Comparison of ENCODE assay signal across 3 cellular contexts in the genomic region with DNA sequence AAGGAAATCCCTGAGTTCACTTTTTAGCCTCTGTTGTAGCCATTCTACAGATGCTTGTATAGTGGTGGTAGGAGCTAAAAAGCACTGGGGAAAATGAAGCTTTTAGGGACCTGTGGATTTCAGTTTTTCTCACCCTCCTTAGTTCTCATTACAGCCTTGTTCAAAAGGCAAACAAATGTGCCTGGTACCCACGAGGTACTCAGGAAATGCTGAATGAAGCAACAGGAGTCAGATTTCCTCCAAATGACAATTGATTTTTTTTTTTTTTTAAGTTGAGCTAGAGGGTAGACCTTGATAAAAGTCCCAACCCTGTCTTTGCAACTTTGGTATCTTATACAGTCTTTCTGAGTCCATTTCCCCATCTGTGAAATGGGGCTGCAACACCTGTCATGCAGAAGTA.
A peak's percentile ranks its signal among the peaks of the same experiment; 100 is the strongest.
TF ChIP-seq lines count a peak whose summit lies in the region.

No MANE protein-coding gene starts in this region.

TF ChIP-seq in liver, 16 proteins besides CTCF, POLR2A, EP300 and RAD21:
- TF ChIP-seq NR2F2 (IDR thresholded peaks at IDR 0.05) (no peak), HNF4A (conservative IDR thresholded peaks at IDR 0.05) (peak; percentile 39 to 48), SP1 (IDR thresholded peaks at IDR 0.05) (peak; percentile 23), TAF1 (conservative IDR thresholded peaks at IDR 0.05) (no peak), RXRA (IDR thresholded peaks at IDR 0.05) (peak in 1 of 2 donors; percentile 55), YY1 (IDR thresholded peaks at IDR 0.05) (no peak), EGR1 (IDR thresholded peaks at IDR 0.05; ENCODE audit: low read depth in 2 of 2) (peak in 1 of 2 donors; percentile 24)
- TF ChIP-seq, protein P1, sequence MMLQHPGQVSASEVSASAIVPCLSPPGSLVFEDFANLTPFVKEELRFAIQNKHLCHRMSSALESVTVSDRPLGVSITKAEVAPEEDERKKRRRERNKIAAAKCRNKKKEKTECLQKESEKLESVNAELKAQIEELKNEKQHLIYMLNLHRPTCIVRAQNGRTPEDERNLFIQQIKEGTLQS (IDR thresholded peaks at IDR 0.05), result no peak
- TF ChIP-seq, protein P2, sequence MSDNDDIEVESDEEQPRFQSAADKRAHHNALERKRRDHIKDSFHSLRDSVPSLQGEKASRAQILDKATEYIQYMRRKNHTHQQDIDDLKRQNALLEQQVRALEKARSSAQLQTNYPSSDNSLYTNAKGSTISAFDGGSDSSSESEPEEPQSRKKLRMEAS (IDR thresholded peaks at IDR 0.05), result peak; percentile 46

TF ChIP-seq in HepG2, 621 proteins besides CTCF, POLR2A, EP300 and RAD21:
- TF ChIP-seq ZNF468 (CRISPR knock-in tag; IDR thresholded peaks at IDR 0.05) (no peak), ZNF101 (CRISPR knock-in tag; IDR thresholded peaks at IDR 0.05; ENCODE audit: borderline replicate concordance, low read depth) (no peak), TBP (CRISPR knock-in tag; IDR thresholded peaks at IDR 0.05) (no peak), ZNF3 (CRISPR knock-in tag; IDR thresholded peaks at IDR 0.05) (no peak), SP5 (CRISPR knock-in tag; IDR thresholded peaks at IDR 0.05; ENCODE audit: borderline replicate concordance, low read depth) (no peak), ELF3 (CRISPR knock-in tag; IDR thresholded peaks at IDR 0.05) (no peak)
- TF ChIP-seq, protein P3, sequence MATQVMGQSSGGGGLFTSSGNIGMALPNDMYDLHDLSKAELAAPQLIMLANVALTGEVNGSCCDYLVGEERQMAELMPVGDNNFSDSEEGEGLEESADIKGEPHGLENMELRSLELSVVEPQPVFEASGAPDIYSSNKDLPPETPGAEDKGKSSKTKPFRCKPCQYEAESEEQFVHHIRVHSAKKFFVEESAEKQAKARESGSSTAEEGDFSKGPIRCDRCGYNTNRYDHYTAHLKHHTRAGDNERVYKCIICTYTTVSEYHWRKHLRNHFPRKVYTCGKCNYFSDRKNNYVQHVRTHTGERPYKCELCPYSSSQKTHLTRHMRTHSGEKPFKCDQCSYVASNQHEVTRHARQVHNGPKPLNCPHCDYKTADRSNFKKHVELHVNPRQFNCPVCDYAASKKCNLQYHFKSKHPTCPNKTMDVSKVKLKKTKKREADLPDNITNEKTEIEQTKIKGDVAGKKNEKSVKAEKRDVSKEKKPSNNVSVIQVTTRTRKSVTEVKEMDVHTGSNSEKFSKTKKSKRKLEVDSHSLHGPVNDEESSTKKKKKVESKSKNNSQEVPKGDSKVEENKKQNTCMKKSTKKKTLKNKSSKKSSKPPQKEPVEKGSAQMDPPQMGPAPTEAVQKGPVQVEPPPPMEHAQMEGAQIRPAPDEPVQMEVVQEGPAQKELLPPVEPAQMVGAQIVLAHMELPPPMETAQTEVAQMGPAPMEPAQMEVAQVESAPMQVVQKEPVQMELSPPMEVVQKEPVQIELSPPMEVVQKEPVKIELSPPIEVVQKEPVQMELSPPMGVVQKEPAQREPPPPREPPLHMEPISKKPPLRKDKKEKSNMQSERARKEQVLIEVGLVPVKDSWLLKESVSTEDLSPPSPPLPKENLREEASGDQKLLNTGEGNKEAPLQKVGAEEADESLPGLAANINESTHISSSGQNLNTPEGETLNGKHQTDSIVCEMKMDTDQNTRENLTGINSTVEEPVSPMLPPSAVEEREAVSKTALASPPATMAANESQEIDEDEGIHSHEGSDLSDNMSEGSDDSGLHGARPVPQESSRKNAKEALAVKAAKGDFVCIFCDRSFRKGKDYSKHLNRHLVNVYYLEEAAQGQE (IDR thresholded peaks at IDR 0.05; ENCODE audit: borderline replicate concordance in 1 of 2, low read depth in 1 of 2, low read length in 2 of 2), result no peak

TF ChIP-seq in H1, 55 proteins besides CTCF, POLR2A, EP300 and RAD21:
- TF ChIP-seq, protein P4, sequence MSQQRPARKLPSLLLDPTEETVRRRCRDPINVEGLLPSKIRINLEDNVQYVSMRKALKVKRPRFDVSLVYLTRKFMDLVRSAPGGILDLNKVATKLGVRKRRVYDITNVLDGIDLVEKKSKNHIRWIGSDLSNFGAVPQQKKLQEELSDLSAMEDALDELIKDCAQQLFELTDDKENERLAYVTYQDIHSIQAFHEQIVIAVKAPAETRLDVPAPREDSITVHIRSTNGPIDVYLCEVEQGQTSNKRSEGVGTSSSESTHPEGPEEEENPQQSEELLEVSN (IDR thresholded peaks at IDR 0.05), result no peak
- TF ChIP-seq JUN (IDR thresholded peaks at IDR 0.05; ENCODE audit: low read depth, low read length) (no peak), SP1 (IDR thresholded peaks at IDR 0.05; ENCODE audit: low read depth, low read length) (no peak), POU5F1 (IDR thresholded peaks at IDR 0.05; ENCODE audit: low read depth, low read length) (no peak), ASH2L (IDR thresholded peaks at IDR 0.05; ENCODE audit: low read length) (no peak), SP4 (IDR thresholded peaks at IDR 0.05; ENCODE audit: low read length) (no peak), SIN3A (conservative IDR thresholded peaks at IDR 0.05 in 1 of 2, IDR thresholded peaks at IDR 0.05 in 1 of 2; ENCODE audit: low read depth in 1 of 2, low read length in 2 of 2) (no peak), SRF (IDR thresholded peaks at IDR 0.05; ENCODE audit: low read depth, low read length) (no peak), CEBPB (IDR thresholded peaks at IDR 0.05; ENCODE audit: low read depth, low read length) (no peak)
- TF ChIP-seq, protein P2 (IDR thresholded peaks at IDR 0.05), result no peak
TF ChIP-seq in H1: peak in this region for 0.
